ENCODE assay signal across 9 cellular contexts in the genomic region with DNA sequence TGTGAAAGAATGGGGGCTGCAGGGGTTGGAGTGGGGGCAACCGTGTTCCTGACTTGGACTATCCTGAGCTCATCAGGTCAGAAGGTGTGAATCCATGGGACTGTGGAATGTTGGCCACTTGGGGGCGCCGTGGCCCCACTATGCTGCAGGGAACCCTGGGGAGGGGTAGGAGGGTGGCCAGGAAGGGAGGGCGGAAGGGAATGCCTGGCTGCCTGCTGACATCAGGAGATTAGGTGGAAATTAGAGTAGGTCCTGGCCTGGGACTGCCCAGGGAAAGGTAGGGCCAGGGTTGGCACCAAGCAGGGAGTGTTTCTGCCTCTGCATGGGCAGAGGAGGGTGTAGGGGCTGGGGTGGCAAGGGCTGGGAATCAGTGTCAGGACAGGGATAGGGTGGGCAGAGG.
DNase-seq lines count a peak whose midpoint lies in the region; ATAC-seq, FAIRE-seq and TF ChIP-seq lines count a peak whose summit lies in the region.
"Had no signal": no experiment of that assay in that cellular context is flagged by ENCODE, and none has a peak within 500 bp of the region (broad histone marks: within the 10 kb centered on the region; RNA-seq: fewer than 3 reads in every experiment).

No MANE protein-coding gene starts in this region.

- no peak for TF ChIP-seq POLR2A in K562 (conservative IDR thresholded peaks at IDR 0.05)

- H3K4me1 ChIP-seq in K562 (replicated peaks in 1 of 2; ENCODE audit: control insufficient read depth in 2 of 2, insufficient read depth in 2 of 2, low read length in 2 of 2): no peaks in the 10 kb centered on the region
- H3K4me1 ChIP-seq: upper lobe of left lung had no signal

- H3K4me1 Mint-ChIP-seq in nephron progenitor cell: peaks cover 30% of the 10 kb centered on the region

- TF ChIP-seq EP300 in K562 (IDR thresholded peaks at IDR 0.05; ENCODE audit: low read length): no peak

- H3K4me3 Mint-ChIP-seq in nephron progenitor cell: no peak overlapping the region

- peaks cover 11% of the 10 kb centered on the region for H3K27me3 Mint-ChIP-seq in nephron progenitor cell (ENCODE audit: low read depth, poor library complexity)

- no peaks in the 10 kb centered on the region for H3K9me3 ChIP-seq in K562 (replicated peaks; ENCODE audit: control insufficient read depth, insufficient read depth, low read depth, low read length)
- H3K9me3 ChIP-seq: upper lobe of left lung had no signal

- TF ChIP-seq RAD21 in K562 (CRISPR knock-in tag; conservative IDR thresholded peaks at IDR 0.05 in 1 of 2, IDR thresholded peaks at IDR 0.05 in 1 of 2): peak in 1 of 2 experiments; percentile 20; a peak in 1 of 4 replicates

- no peak overlapping the region for H3K9ac ChIP-seq in K562 (ENCODE audit: insufficient read depth in 1 of 2, low read depth in 2 of 2, low read length in 2 of 2)

- H3K79me2 ChIP-seq in K562 (ENCODE audit: control insufficient read depth, insufficient read depth, low read length): no peaks in the 10 kb centered on the region

- in situ Hi-C loops in K562 (cut with MboI): no loop called here

- H3K27ac ChIP-seq in K562 (ENCODE audit: extremely low read depth, low read depth, low read length): no peak overlapping the region
- H3K27ac ChIP-seq: upper lobe of left lung had no signal

- no peak overlapping the region for H3K4me2 ChIP-seq in K562 (ENCODE audit: insufficient read depth, low read length)

- BruUV-seq in K562 (replicated peaks; lab: Mats Ljungman, UMichigan): no TSS peak

- peaks cover 3% of the 10 kb centered on the region; the same call in 1 of the 2 replicates for H4K20me1 ChIP-seq in K562 (replicated peaks; ENCODE audit: control insufficient read depth, insufficient read depth, low read length)

- peaks cover 0 to 3% of the 10 kb centered on the region in 2 experiments; a peak in 1 of 5 replicates for H3K27me3 ChIP-seq in K562 (ENCODE audit: control insufficient read depth in 2 of 2, insufficient read depth in 2 of 2, low read length in 2 of 2)
- H3K27me3 ChIP-seq: upper lobe of left lung had no signal

- no peaks in the 10 kb centered on the region for H3K36me3 ChIP-seq in K562 (ENCODE audit: control insufficient read depth, insufficient read depth, low read length)
- H3K36me3 ChIP-seq: upper lobe of left lung had no signal

- no peaks in the 10 kb centered on the region for H3K36me3 Mint-ChIP-seq in nephron progenitor cell (ENCODE audit: low read depth)

- no peak overlapping the region for H3K4me3 ChIP-seq in K562
- H3K4me3 ChIP-seq: upper lobe of left lung had no signal

- no peak overlapping the region for H2AFZ ChIP-seq in K562 (ENCODE audit: low read depth, low read length)

- FAIRE-seq in K562 (lab: Jason Lieb, UNC): peak; percentile 68

- POLR2A ChIA-PET in K562 (lab: Yijun Ruan, JAX): no interaction called here

- intact Hi-C loops in K562 (cut with micrococcal nuclease): no loop called here

- 0% methylated on average over 4 of the region's 4 CpGs for WGBS in K562 (ENCODE audit: insufficient coverage, low coverage, missing lambda C conversion rate)

- ATAC-seq in GM21360 (IDR thresholded peaks at IDR 0.05; ENCODE audit: unreplicated experiment) (peak; percentile 55), K562 (peak; percentile 97), HG03045 (IDR thresholded peaks at IDR 0.05; ENCODE audit: unreplicated experiment) (no peak)

- no peaks in the 10 kb centered on the region for H3K9me3 Mint-ChIP-seq in nephron progenitor cell

- peak; percentile 75 for DNase-seq in Ammon's horn (ENCODE audit: low spot score)
- peak; percentile 59 for DNase-seq in RPMI8226
- peak; percentile 67 to 74 (median 70) for DNase-seq in K562 (ENCODE audit: extremely low read depth in 1 of 4, low spot score in 3 of 4)
- DNase-seq in nephron progenitor cell: peak; percentile 79
- DNase-seq in NCI-H1694 treated with DMSO at 0.1 percent for 48 hours (lab: John Stamatoyannopoulos, UW): no peak
- DNase-seq in NCI-H1436 (lab: John Stamatoyannopoulos, UW): no peak

- TF ChIP-seq CTCF in K562 (IDR thresholded peaks at IDR 0.05 in 2 of 3, conservative IDR thresholded peaks at IDR 0.05 in 1 of 3; ENCODE audit: insufficient read depth in 2 of 3, low read depth in 1 of 3, low read length in 3 of 3) (peak; percentile 70 to 80 (median 78)), nephron progenitor cell (IDR thresholded peaks at IDR 0.05) (peak; percentile 65)

- no peak overlapping the region for H3K27ac Mint-ChIP-seq in nephron progenitor cell

- CTCF ChIA-PET in K562 (lab: Yijun Ruan, JAX; ENCODE audit: low intra/inter-chr PET ratio): interaction anchor here (1.1 kb wide), 1 partner anchor 20 kb away, joined by 3 read pairs; no protein-coding TSS in a partner anchor

- H3K9me1 ChIP-seq in K562 (ENCODE audit: control insufficient read depth, insufficient read depth, low read length): no peaks in the 10 kb centered on the region

TF ChIP-seq in K562, 482 proteins besides CTCF, POLR2A, EP300 and RAD21 (continues in another document):
- TF ChIP-seq SRF (CRISPR knock-in tag; IDR thresholded peaks at IDR 0.05) (no peak), ZNF408 (CRISPR knock-in tag; IDR thresholded peaks at IDR 0.05; ENCODE audit: low read depth) (no peak), ZC3H11A (IDR thresholded peaks at IDR 0.05; ENCODE audit: low read depth, low read length) (no peak), ETV6 (IDR thresholded peaks at IDR 0.05; ENCODE audit: borderline replicate concordance in 1 of 2, low read depth in 2 of 2, low read length in 1 of 2) (no peak), ETV6 (CRISPR knock-in tag; IDR thresholded peaks at IDR 0.05; ENCODE audit: borderline replicate concordance) (no peak), ATF7 (IDR thresholded peaks at IDR 0.05) (no peak), HMGXB4 (CRISPR knock-in tag; IDR thresholded peaks at IDR 0.05) (no peak), XRCC5 (IDR thresholded peaks at IDR 0.05; ENCODE audit: low read depth, low read length) (no peak), ZNF12 (CRISPR knock-in tag; IDR thresholded peaks at IDR 0.05) (no peak), CREM (IDR thresholded peaks at IDR 0.05; ENCODE audit: low read depth) (peak; percentile 38; the same call in 1 of the 2 replicates), SMARCE1 (IDR thresholded peaks at IDR 0.05) (no peak), MAZ (CRISPR knock-in tag; conservative IDR thresholded peaks at IDR 0.05 in 1 of 2, IDR thresholded peaks at IDR 0.05 in 1 of 2) (0 out of 4 replicates have a peak, but pooled peaks of 1 of the 2 experiments have one; percentile 22)
- TF ChIP-seq, protein P1, sequence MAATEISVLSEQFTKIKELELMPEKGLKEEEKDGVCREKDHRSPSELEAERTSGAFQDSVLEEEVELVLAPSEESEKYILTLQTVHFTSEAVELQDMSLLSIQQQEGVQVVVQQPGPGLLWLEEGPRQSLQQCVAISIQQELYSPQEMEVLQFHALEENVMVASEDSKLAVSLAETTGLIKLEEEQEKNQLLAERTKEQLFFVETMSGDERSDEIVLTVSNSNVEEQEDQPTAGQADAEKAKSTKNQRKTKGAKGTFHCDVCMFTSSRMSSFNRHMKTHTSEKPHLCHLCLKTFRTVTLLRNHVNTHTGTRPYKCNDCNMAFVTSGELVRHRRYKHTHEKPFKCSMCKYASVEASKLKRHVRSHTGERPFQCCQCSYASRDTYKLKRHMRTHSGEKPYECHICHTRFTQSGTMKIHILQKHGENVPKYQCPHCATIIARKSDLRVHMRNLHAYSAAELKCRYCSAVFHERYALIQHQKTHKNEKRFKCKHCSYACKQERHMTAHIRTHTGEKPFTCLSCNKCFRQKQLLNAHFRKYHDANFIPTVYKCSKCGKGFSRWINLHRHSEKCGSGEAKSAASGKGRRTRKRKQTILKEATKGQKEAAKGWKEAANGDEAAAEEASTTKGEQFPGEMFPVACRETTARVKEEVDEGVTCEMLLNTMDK (IDR thresholded peaks at IDR 0.05; ENCODE audit: borderline replicate concordance, insufficient read depth, low read depth, low read length, poor library complexity, severe bottlenecking): no peak
- TF ChIP-seq, protein P2, sequence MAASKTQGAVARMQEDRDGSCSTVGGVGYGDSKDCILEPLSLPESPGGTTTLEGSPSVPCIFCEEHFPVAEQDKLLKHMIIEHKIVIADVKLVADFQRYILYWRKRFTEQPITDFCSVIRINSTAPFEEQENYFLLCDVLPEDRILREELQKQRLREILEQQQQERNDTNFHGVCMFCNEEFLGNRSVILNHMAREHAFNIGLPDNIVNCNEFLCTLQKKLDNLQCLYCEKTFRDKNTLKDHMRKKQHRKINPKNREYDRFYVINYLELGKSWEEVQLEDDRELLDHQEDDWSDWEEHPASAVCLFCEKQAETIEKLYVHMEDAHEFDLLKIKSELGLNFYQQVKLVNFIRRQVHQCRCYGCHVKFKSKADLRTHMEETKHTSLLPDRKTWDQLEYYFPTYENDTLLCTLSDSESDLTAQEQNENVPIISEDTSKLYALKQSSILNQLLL (CRISPR knock-in tag; IDR thresholded peaks at IDR 0.05; ENCODE audit: borderline replicate concordance): no peak
- TF ChIP-seq, protein P3, sequence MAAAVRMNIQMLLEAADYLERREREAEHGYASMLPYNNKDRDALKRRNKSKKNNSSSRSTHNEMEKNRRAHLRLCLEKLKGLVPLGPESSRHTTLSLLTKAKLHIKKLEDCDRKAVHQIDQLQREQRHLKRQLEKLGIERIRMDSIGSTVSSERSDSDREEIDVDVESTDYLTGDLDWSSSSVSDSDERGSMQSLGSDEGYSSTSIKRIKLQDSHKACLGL (CRISPR knock-in tag; IDR thresholded peaks at IDR 0.05; ENCODE audit: borderline replicate concordance, poor library complexity, severe bottlenecking): no peak
- TF ChIP-seq, protein P4, sequence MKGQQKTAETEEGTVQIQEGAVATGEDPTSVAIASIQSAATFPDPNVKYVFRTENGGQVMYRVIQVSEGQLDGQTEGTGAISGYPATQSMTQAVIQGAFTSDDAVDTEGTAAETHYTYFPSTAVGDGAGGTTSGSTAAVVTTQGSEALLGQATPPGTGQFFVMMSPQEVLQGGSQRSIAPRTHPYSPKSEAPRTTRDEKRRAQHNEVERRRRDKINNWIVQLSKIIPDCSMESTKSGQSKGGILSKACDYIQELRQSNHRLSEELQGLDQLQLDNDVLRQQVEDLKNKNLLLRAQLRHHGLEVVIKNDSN (CRISPR knock-in tag; IDR thresholded peaks at IDR 0.05): no peak

Comparison
In these comparisons a context has a peak if more than half of its experiments do, and no peak if none do; other contexts are left out.
1. DNase-seq: peak in Ammon's horn (single experiment), RPMI8226 (single experiment), K562 (4 of 4) and nephron progenitor cell (single experiment); none in NCI-H1694 treated with DMSO at 0.1 percent for 48 hours (single experiment) and NCI-H1436 (single experiment).